Comparison of ENCODE assay signal across 14 cellular contexts in the genomic region with DNA sequence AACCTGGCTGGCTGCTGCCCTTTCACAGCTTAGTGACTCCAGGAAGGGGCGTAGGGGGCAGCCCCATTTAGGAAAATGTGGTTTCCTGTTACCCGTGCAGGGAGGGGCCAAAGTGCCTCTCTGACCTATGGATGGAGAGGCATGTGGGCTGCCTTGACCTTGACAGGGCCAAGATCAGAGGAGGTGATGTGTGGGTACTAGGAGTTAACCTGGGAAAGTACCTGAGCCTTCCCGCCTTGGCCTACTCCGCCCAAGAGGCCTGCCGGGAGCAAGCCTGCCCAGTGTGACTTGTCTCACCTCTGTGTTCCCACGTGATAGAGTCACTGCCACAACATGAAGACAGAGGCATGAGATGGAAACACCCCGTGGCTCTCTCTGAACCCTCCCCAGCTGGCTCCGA. TPM values are rescaled to one million over a fixed set of nuclear protein-coding genes. Genes with fewer than 3 reads are reported as not detected.
DNase-seq lines count a peak whose midpoint lies in the region; ATAC-seq, FAIRE-seq and TF ChIP-seq lines count a peak whose summit lies in the region.
"Had no signal": no experiment of that assay in that cellular context is flagged by ENCODE, and none has a peak within 500 bp of the region (broad histone marks: within the 10 kb centered on the region; RNA-seq: fewer than 3 reads in every experiment).

No MANE protein-coding gene starts in this region.

- no peaks in the 10 kb centered on the region for H3K36me3 Mint-ChIP-seq in activated CD8-positive, alpha-beta memory T cell treated with anti-CD3 and anti-CD28 coated beads, Interleukin-2, amount 10 ng/mL, durations not matched to agents 7 days and 5 days

- no peaks in the 10 kb centered on the region for H3K27me3 Mint-ChIP-seq in activated CD8-positive, alpha-beta memory T cell treated with anti-CD3 and anti-CD28 coated beads, Interleukin-2, amount 10 ng/mL, durations not matched to agents 7 days and 5 days

- TF ChIP-seq POLR2A in GM12878 (IDR thresholded peaks at IDR 0.05; ENCODE audit: low read depth, low read length) (no peak), ovary (IDR thresholded peaks at IDR 0.05) (no peak)

- no peak overlapping the region; the same call in 1 of the 2 replicates for H2AFZ ChIP-seq in GM12878 (ENCODE audit: control insufficient read depth, low read depth, low read length)

- no peak overlapping the region for H3K27ac Mint-ChIP-seq in activated CD8-positive, alpha-beta memory T cell treated with anti-CD3 and anti-CD28 coated beads, Interleukin-2, amount 10 ng/mL, durations not matched to agents 7 days and 5 days

- CTCF ChIA-PET in activated CD8-positive, alpha-beta memory T cell treated with anti-CD3 and anti-CD28 coated beads, Interleukin-2, amount 10 ng/mL, durations not matched to agents 7 days and 5 days (lab: Charles Lee): no interaction called here
- CTCF ChIA-PET in GM12878 (lab: Yijun Ruan, JAX): interaction anchor here (0.7 kb wide), 1 partner anchor 90 kb away, joined by 3 read pairs; no protein-coding TSS in a partner anchor

- H4K20me1 ChIP-seq in GM12878 (ENCODE audit: control insufficient read depth, insufficient read depth): no peaks in the 10 kb centered on the region

- peak; percentile 52 for ATAC-seq in activated CD8-positive, alpha-beta memory T cell treated with anti-CD3 and anti-CD28 coated beads, Interleukin-2, amount 10 ng/mL, durations not matched to agents 7 days and 5 days
- peak; percentile 74 for ATAC-seq in GM12878
- ATAC-seq: PC-3 had no signal

- H3K9me3 Mint-ChIP-seq in activated CD8-positive, alpha-beta memory T cell treated with anti-CD3 and anti-CD28 coated beads, Interleukin-2, amount 10 ng/mL, durations not matched to agents 7 days and 5 days (ENCODE audit: low read depth): no peaks in the 10 kb centered on the region

- H3K9me3 ChIP-seq in KOPT-K1 (ENCODE audit: insufficient read depth, low read length, poor library complexity, severe bottlenecking): no peaks in the 10 kb centered on the region
- no peaks in the 10 kb centered on the region for H3K9me3 ChIP-seq in GM12878 (replicated peaks; ENCODE audit: control insufficient read depth, insufficient read depth, low read length)
- H3K9me3 ChIP-seq in ovary: no peaks in the 10 kb centered on the region

- no peaks in the 10 kb centered on the region for H3K27me3 ChIP-seq in GM12878 (replicated peaks in 1 of 2; ENCODE audit: control insufficient read depth in 2 of 2, insufficient read depth in 2 of 2, low read length in 1 of 2)
- no peaks in the 10 kb centered on the region for H3K27me3 ChIP-seq in ovary

- no peak overlapping the region for H3K4me2 ChIP-seq in GM12878 (ENCODE audit: control insufficient read depth, insufficient read depth)
- H3K4me2 ChIP-seq: smooth muscle cell had no signal

- BruUV-seq in GM12878 (replicated peaks; lab: Mats Ljungman, UMichigan): no TSS peak

- 14% methylated on average over 8 of the region's 8 CpGs for WGBS in GM12878 (ENCODE audit: insufficient coverage, insufficient replicate concordance, low lambda C conversion rate, missing lambda C conversion rate)
- WGBS in ovary, 3 donors: 82 to 89% (median 84%) methylated on average over 8 of the region's 8 CpGs

- no peak overlapping the region for H3K4me3 Mint-ChIP-seq in activated CD8-positive, alpha-beta memory T cell treated with anti-CD3 and anti-CD28 coated beads, Interleukin-2, amount 10 ng/mL, durations not matched to agents 7 days and 5 days

- in situ Hi-C loops in GM12878 (cut with MboI): no loop called here

- no peak for FAIRE-seq in GM12878 (lab: Jason Lieb, UNC)
- FAIRE-seq: astrocyte had no signal

- peaks cover 15% of the 10 kb centered on the region for H3K4me1 Mint-ChIP-seq in activated CD8-positive, alpha-beta memory T cell treated with anti-CD3 and anti-CD28 coated beads, Interleukin-2, amount 10 ng/mL, durations not matched to agents 7 days and 5 days

- no peaks in the 10 kb centered on the region for H3K79me2 ChIP-seq in GM12878 (ENCODE audit: control insufficient read depth, insufficient read depth, low read length)

- peak; percentile 44 for DNase-seq in activated CD8-positive, alpha-beta memory T cell treated with anti-CD3 and anti-CD28 coated beads, Interleukin-2, amount 10 ng/mL, durations not matched to agents 7 days and 5 days
- no peak for DNase-seq in activated CD8-positive, alpha-beta memory T cell treated with anti-CD3 and anti-CD28 coated beads, Interleukin-2, amount 50 U/mL, for 48 hours
- DNase-seq in GM12878 (ENCODE audit: low read depth, low spot score): peak; percentile 31
- DNase-seq in stimulated activated CD4-positive, alpha-beta T cell treated with anti-CD3 and anti-CD28 coated beads, Interleukin-1b, Interleukin-23, amount 100 ng/mL, for 48 hours: peak; percentile 57
- DNase-seq in NCI-H345 treated with DMSO at 0.1 percent for 48 hours (lab: John Stamatoyannopoulos, UW; ENCODE audit: unreplicated experiment): no peak
- DNase-seq in ovary: no peak
- no peak for DNase-seq in GDM1 (lab: John Stamatoyannopoulos, UW)
- DNase-seq: GF-D8, HCEC 1CT, NCI-H2107, PC-3 had no signal

- H3K36me3 ChIP-seq in KOPT-K1 (ENCODE audit: insufficient read depth, low read length): peaks cover 11% of the 10 kb centered on the region; the same call in 1 of the 2 replicates
- H3K36me3 ChIP-seq in GM12878 (ENCODE audit: control insufficient read depth in 2 of 2, insufficient read depth in 2 of 2, low read length in 1 of 2): peaks cover 0 to 6% of the 10 kb centered on the region in 2 experiments; a peak in 2 of 4 replicates
- H3K36me3 ChIP-seq in ovary: no peaks in the 10 kb centered on the region

- H3K27ac ChIP-seq in KOPT-K1 (ENCODE audit: low read depth, low read length, poor library complexity, severe bottlenecking) (peak overlapping the region; percentile 4), GM12878 (ENCODE audit: control insufficient read depth, insufficient read depth) (no peak overlapping the region), ovary (no peak overlapping the region)

- no peak for TF ChIP-seq EP300 in GM12878 (IDR thresholded peaks at IDR 0.05; ENCODE audit: borderline replicate concordance in 1 of 2, control insufficient read depth in 1 of 2, low read depth in 2 of 2, low read length in 2 of 2)
- TF ChIP-seq EP300 in ovary (IDR thresholded peaks at IDR 0.05): no peak

- TF ChIP-seq CTCF in GM12878 (IDR thresholded peaks at IDR 0.05 in 2 of 3, conservative IDR thresholded peaks at IDR 0.05 in 1 of 3; ENCODE audit: control insufficient read depth in 2 of 3, extremely low read depth in 1 of 3, insufficient read depth in 1 of 3, low read depth in 3 of 3, low read length in 3 of 3) (no peak), ovary (IDR thresholded peaks at IDR 0.05) (no peak)

- H3K9ac ChIP-seq in GM12878 (ENCODE audit: control insufficient read depth, insufficient read depth, low read length): no peak overlapping the region

- RAD21 ChIA-PET in GM12878 (lab: Charles Lee; ENCODE audit: unreplicated experiment): no interaction called here

- intact Hi-C loops in GM12878 (cut with micrococcal nuclease; ENCODE audit: unreplicated experiment) (no loop called here), ovary (cut with DNase I) (no loop called here)

- POLR2A ChIA-PET in GM12878 (lab: Charles Lee): no interaction called here

- no peak for TF ChIP-seq RAD21 in GM12878 (IDR thresholded peaks at IDR 0.05; ENCODE audit: insufficient read depth, low read depth, low read length)

- SMC1A ChIA-PET in GM12878 (lab: Charles Lee; ENCODE audit: uncharacterized antibody, unreplicated experiment): no interaction called here

- H3K4me3 ChIP-seq in GM12878 (no peak overlapping the region), ovary (no peak overlapping the region)
- H3K4me3 ChIP-seq: smooth muscle cell had no signal

- H3K4me1 ChIP-seq in GM12878 (ENCODE audit: control insufficient read depth, insufficient read depth, low read length): peaks cover 7% of the 10 kb centered on the region
- H3K4me1 ChIP-seq in ovary (ENCODE audit: insufficient read depth): peaks cover 15% of the 10 kb centered on the region

RNA-seq across cellular contexts. Expression of a gene that starts 33.4 kb away (rescaled TPM):
- 10 to 100 TPM; 35.4 to 44.6 TPM for total RNA-seq in activated CD8-positive, alpha-beta memory T cell treated with anti-CD3 and anti-CD28 coated beads, Interleukin-2, amount 10 ng/mL, durations not matched to agents 7 days and 5 days
- total RNA-seq in GM12878 (2013; cell fraction: nucleolus; rRNA removed): 20.3 and 24.6 TPM in 2 replicates
- total RNA-seq in GM12878 (2014; rRNA removed) (27.4 and 28.7 TPM in 2 replicates), GM12878 (2014; rRNA removed; fragmentation: Illumina TruSeq; extraction: Trizol) (8.9 and 11.7 TPM in 2 replicates), GM12878 (2021) (45.5 and 49.1 TPM in 2 replicates), ovary (10 to 100 TPM; 19.0 to 40.4 (median 28.7) TPM)
- 2.6 TPM for polyA plus RNA-seq in GM12878 (2011; ENCODE audit: low read depth)
- polyA plus RNA-seq in GM12878 (2011; rRNA removed) (22.1 and 24.3 TPM in 2 replicates), GM12878 (2014; fragmentation: Illumina TruSeq; extraction: Trizol) (7.2 and 9.5 TPM in 2 replicates), GM12878 (2014; fragmentation: Nextera tagmentation; extraction: Ambion mirVana) (under 1 TPM; 0.21 to 0.73 TPM), GM12878 (2014; rRNA removed) (32.3 and 38.6 TPM in 2 replicates), GM12878 (2016; fragmentation: Nextera tagmentation; extraction: Ambion mirVana) (1 to 10 TPM; 4.2 to 5.3 TPM), ovary (1 to 10 TPM; 6.2 to 8.0 TPM)
- 11.8 and 18.5 TPM in 2 replicates for polyA plus RNA-seq in GM12878 (2011; cell fraction: cytosol; rRNA removed)
- polyA plus RNA-seq in GM12878 (2011; cell fraction: nucleus; rRNA removed): 69.1 and 78.8 TPM in 2 replicates
- 6.2 and 8.4 TPM in 2 replicates for polyA plus RNA-seq in GM12878 (2012)
- polyA minus RNA-seq in GM12878 (2011; rRNA and poly(A)+ RNA removed): 34.2 and 34.7 TPM in 2 replicates
- polyA minus RNA-seq in GM12878 (2011; cell fraction: cytosol; rRNA and poly(A)+ RNA removed): 13.9 and 15.8 TPM in 2 replicates
- 26.5 and 39.9 TPM in 2 replicates for polyA minus RNA-seq in GM12878 (2011; cell fraction: nucleus; rRNA and poly(A)+ RNA removed)

Comparison
In these comparisons a context has a peak if more than half of its experiments do, and no peak if none do; other contexts are left out.
1. DNase-seq: peak in activated CD8-positive, alpha-beta memory T cell treated with anti-CD3 and anti-CD28 coated beads, Interleukin-2, amount 10 ng/mL, durations not matched to agents 7 days and 5 days (single experiment), GM12878 (single experiment) and stimulated activated CD4-positive, alpha-beta T cell treated with anti-CD3 and anti-CD28 coated beads, Interleukin-1b, Interleukin-23, amount 100 ng/mL, for 48 hours (single experiment); none in activated CD8-positive, alpha-beta memory T cell treated with anti-CD3 and anti-CD28 coated beads, Interleukin-2, amount 50 U/mL, for 48 hours (single experiment), NCI-H345 treated with DMSO at 0.1 percent for 48 hours (single experiment), ovary (0 of 5) and GDM1 (single experiment).